Comparison of ENCODE assay signal across 1 cellular context in genomic region chr12:106986135-106986534, GRCh38.
TF ChIP-seq lines count a peak whose summit lies in the region.

No MANE protein-coding gene starts in this region.

TF ChIP-seq in GM12878, 131 proteins besides CTCF, POLR2A, EP300 and RAD21:
- TF ChIP-seq SRF (IDR thresholded peaks at IDR 0.05; ENCODE audit: low read depth in 2 of 2, low read length in 2 of 2) = no peak
- no peak for TF ChIP-seq EZH2 (IDR thresholded peaks at IDR 0.05; ENCODE audit: borderline replicate concordance, control insufficient read depth, low read depth, low read length)
- no peak for TF ChIP-seq ZBTB33 (IDR thresholded peaks at IDR 0.05)
- TF ChIP-seq RAD51 (IDR thresholded peaks at IDR 0.05) = no peak
- no peak for TF ChIP-seq TCF7 (IDR thresholded peaks at IDR 0.05; ENCODE audit: borderline replicate concordance)
- TF ChIP-seq ZNF24 (IDR thresholded peaks at IDR 0.05) = no peak
- no peak for TF ChIP-seq KAT2A (conservative IDR thresholded peaks at IDR 0.05; ENCODE audit: control insufficient read depth, low read depth, low read length)
